ENCODE assay signal across 16 cellular contexts in genomic region chr5:120604898-120605297, GRCh38.
A peak's percentile ranks its signal among the peaks of the same experiment; 100 is the strongest.
DNase-seq lines count a peak whose midpoint lies in the region; TF ChIP-seq lines count a peak whose summit lies in the region.
"Had no signal": no experiment of that assay in that cellular context is flagged by ENCODE, and none has a peak within 500 bp of the region (broad histone marks: within the 10 kb centered on the region; RNA-seq: fewer than 3 reads in every experiment).

No MANE protein-coding gene starts in this region.

- H4K20me1 ChIP-seq in GM23248 (ENCODE audit: insufficient read depth) (no peaks in the 10 kb centered on the region), fibroblast of lung (ENCODE audit: control insufficient read depth, extremely low read depth, insufficient read depth, low read length) (no peaks in the 10 kb centered on the region)

- H3K4me3 ChIP-seq in GM23248: 0 out of 2 replicates have a peak overlapping the region, but pooled peaks have one; percentile 0
- no peak overlapping the region for H3K4me3 ChIP-seq in SJCRH30
- no peak overlapping the region for H3K4me3 ChIP-seq in fibroblast of lung (replicated peaks in 1 of 4; ENCODE audit: control extremely low read depth in 1 of 4, insufficient read depth in 1 of 4, low read depth in 3 of 4, low read length in 4 of 4)
- H3K4me3 ChIP-seq in skeletal muscle satellite cell (ENCODE audit: low read length): no peak overlapping the region
- H3K4me3 ChIP-seq: esophagus muscularis mucosa, HAP-1, sigmoid colon had no signal

- peak overlapping the region; percentile 50 for H3K4me2 ChIP-seq in GM23248 (ENCODE audit: unreplicated experiment)
- peak overlapping the region; percentile 2 for H3K4me2 ChIP-seq in fibroblast of lung (ENCODE audit: extremely low read depth, insufficient read depth, low read length)
- H3K4me2 ChIP-seq in skeletal muscle satellite cell (ENCODE audit: low read length): peak overlapping the region; percentile 51

- TF ChIP-seq CTCF in fibroblast of lung (conservative IDR thresholded peaks at IDR 0.05 in 1 of 2, IDR thresholded peaks at IDR 0.05 in 1 of 2; ENCODE audit: low read depth in 1 of 2, low read length in 2 of 2) (no peak), GM13977 (IDR thresholded peaks at IDR 0.05; ENCODE audit: extremely low read depth, insufficient read depth, missing control alignments) (no peak)

- H3K9ac ChIP-seq in GM23248 (no peak overlapping the region), fibroblast of lung (ENCODE audit: insufficient read depth, low read length) (no peak overlapping the region), skeletal muscle satellite cell (ENCODE audit: low read depth, low read length) (peak overlapping the region; percentile 50)

- in situ Hi-C loops in GM23248 (cut with MboI): no loop called here
- in situ Hi-C loops in GM13977 (cut with MboI; ENCODE audit: low pct_unique_long_range_greater_than_20kb, low sequenced_read_pairs, unreplicated experiment): no loop called here

- 2 to 14% methylated on average over 2 of the region's 2 CpGs for WGBS in GM23248 (ENCODE audit: low coverage in 1 of 2, low lambda C conversion rate in 2 of 2, missing lambda C conversion rate in 2 of 2), 2 experiments

- no peaks in the 10 kb centered on the region for H3K9me3 ChIP-seq in GM23248 (ENCODE audit: low read depth)
- 0 out of 2 replicates have a peak, but pooled peaks cover 3% of the 10 kb centered on the region for H3K9me3 ChIP-seq in SJCRH30 (replicated peaks)
- H3K9me3 ChIP-seq in fibroblast of lung (ENCODE audit: control insufficient read depth, insufficient read depth, low read depth, low read length): no peaks in the 10 kb centered on the region
- peaks cover 3% of the 10 kb centered on the region for H3K9me3 ChIP-seq in skeletal muscle satellite cell (replicated peaks; ENCODE audit: low read length)
- H3K9me3 ChIP-seq: HAP-1 had no signal

- DNase-seq in GM23248 (peak; percentile 94), SJCRH30 (peak; percentile 33 to 44), fibroblast of lung (ENCODE audit: low read depth in 2 of 2) (peak; percentile 80 to 99), NCI-H1417 (lab: John Stamatoyannopoulos, UW) (no peak), HuH-7 (ENCODE audit: low spot score) (no peak), GM13977 (ENCODE audit: low spot score) (no peak), caudate nucleus (lab: John Stamatoyannopoulos, UW) (no peak)
- DNase-seq: activated CD4-positive, alpha-beta T cell treated with anti-CD3 and anti-CD28 coated beads, Interleukin-2, amount 10 ng/mL, durations not matched to agents 7 days and 5 days; activated effector memory CD4-positive, alpha-beta T cell treated with Interleukin-2 at 50 U/mL for 16 hours; KBM-7; natural killer cell; NCI-H2081 treated with DMSO at 0.1 percent for 48 hours; sigmoid colon had no signal

- H3F3A ChIP-seq in GM23248 (ENCODE audit: insufficient read depth): peaks cover 47% of the 10 kb centered on the region

- H3K36me3 ChIP-seq in GM23248 (ENCODE audit: low read depth) (no peaks in the 10 kb centered on the region), SJCRH30 (no peaks in the 10 kb centered on the region), fibroblast of lung (ENCODE audit: control insufficient read depth, insufficient read depth, low read length) (no peaks in the 10 kb centered on the region), skeletal muscle satellite cell (ENCODE audit: insufficient read depth, low read length) (no peaks in the 10 kb centered on the region)
- H3K36me3 ChIP-seq: esophagus muscularis mucosa, HAP-1, sigmoid colon had no signal

- H2AFZ ChIP-seq in GM23248 (no peak overlapping the region), fibroblast of lung (ENCODE audit: low read length) (no peak overlapping the region)

- H3K27ac ChIP-seq in GM23248: peak overlapping the region; percentile 58
- peak overlapping the region; percentile 48 for H3K27ac ChIP-seq in SJCRH30
- peak overlapping the region; percentile 63 for H3K27ac ChIP-seq in fibroblast of lung (ENCODE audit: insufficient read depth, low read length)
- no peak overlapping the region for H3K27ac ChIP-seq in caudate nucleus (ENCODE audit: low read depth, low read length)
- H3K27ac ChIP-seq: esophagus muscularis mucosa, sigmoid colon had no signal

- H3K79me2 ChIP-seq in GM23248 (ENCODE audit: insufficient read depth) (peaks cover 84% of the 10 kb centered on the region), fibroblast of lung (ENCODE audit: control insufficient read depth, insufficient read depth, low read length) (peaks cover 22% of the 10 kb centered on the region)

- H3K9me2 ChIP-seq in GM23248 (ENCODE audit: insufficient read depth): no peaks in the 10 kb centered on the region

- H3K27me3 ChIP-seq in GM23248 (replicated peaks; ENCODE audit: insufficient read depth) (no peaks in the 10 kb centered on the region), SJCRH30 (no peaks in the 10 kb centered on the region), fibroblast of lung (ENCODE audit: control insufficient read depth, insufficient read depth, low read length) (no peaks in the 10 kb centered on the region), skeletal muscle satellite cell (ENCODE audit: control insufficient read depth, insufficient read depth, low read length) (no peaks in the 10 kb centered on the region)
- H3K27me3 ChIP-seq: esophagus muscularis mucosa, sigmoid colon had no signal

- H3K4me1 ChIP-seq in GM23248 (ENCODE audit: insufficient read depth) (peaks cover 75% of the 10 kb centered on the region), SJCRH30 (peaks cover 17% of the 10 kb centered on the region), fibroblast of lung (ENCODE audit: control insufficient read depth, extremely low read depth, insufficient read depth, low read length) (peaks cover 18% of the 10 kb centered on the region), skeletal muscle satellite cell (ENCODE audit: control insufficient read depth, insufficient read depth, low read length) (peaks cover 85% of the 10 kb centered on the region)
- H3K4me1 ChIP-seq: esophagus muscularis mucosa, HAP-1, sigmoid colon had no signal

Comparison
In these comparisons a context has a peak if more than half of its experiments do, and no peak if none do; other contexts are left out.
1. DNase-seq: peak in GM23248 (single experiment), SJCRH30 (2 of 2) and fibroblast of lung (2 of 2); none in NCI-H1417 (0 of 3), HuH-7 (single experiment), GM13977 (single experiment) and caudate nucleus (0 of 61).
2. Peak in every context shown above with its lines, with median percentiles within 50 percentile points of each other: H3K4me2 ChIP-seq.